Comparison of ENCODE assay signal across 8 cellular contexts in genomic region chr10:80472234-80473095, GRCh38. TPM values are rescaled to one million over a fixed set of nuclear protein-coding genes. Genes with fewer than 3 reads are reported as not detected.
A peak's percentile ranks its signal among the peaks of the same experiment; 100 is the strongest.
DNase-seq lines count a peak whose midpoint lies in the region; ATAC-seq lines count a peak whose summit lies in the region.

No MANE protein-coding gene starts in this region.

- peaks cover 3 to 63% (median 14%) of the 10 kb centered on the region in 3 donors for H3K36me3 Mint-ChIP-seq in CD8-positive, alpha-beta memory T cell
- peaks cover 59% of the 10 kb centered on the region for H3K36me3 Mint-ChIP-seq in activated naive CD8-positive, alpha-beta T cell treated with anti-CD3 and anti-CD28 coated beads for 36 hours

- H3K27me3 Mint-ChIP-seq in CD8-positive, alpha-beta memory T cell, result no peaks in the 10 kb centered on the region
- H3K27me3 Mint-ChIP-seq in activated naive CD8-positive, alpha-beta T cell treated with anti-CD3 and anti-CD28 coated beads for 36 hours, result no peaks in the 10 kb centered on the region

- ATAC-seq in GM19351 (IDR thresholded peaks at IDR 0.05; ENCODE audit: unreplicated experiment) (peak; percentile 87), HG03280 (IDR thresholded peaks at IDR 0.05; ENCODE audit: unreplicated experiment) (peak; percentile 89)

- peaks cover 21% of the 10 kb centered on the region for H3K36me3 ChIP-seq in CD8-positive, alpha-beta memory T cell (ENCODE audit: insufficient read depth, low read length)
- peaks cover 43 to 48% of the 10 kb centered on the region in 2 experiments for H3K36me3 ChIP-seq in mesenchymal stem cell (ENCODE audit: control insufficient read depth in 1 of 2, insufficient read depth in 2 of 2, low read depth in 1 of 2, low read length in 2 of 2)

- peak overlapping the region; percentile 36 for H3K4me3 ChIP-seq in CD8-positive, alpha-beta memory T cell (ENCODE audit: low read length)
- peak overlapping the region in 1 of 2 experiments; percentile 15 for H3K4me3 ChIP-seq in mesenchymal stem cell (ENCODE audit: insufficient read depth in 1 of 2, low read depth in 1 of 2, low read length in 2 of 2)

- no peak overlapping the region for H2AFZ ChIP-seq in mesenchymal stem cell (ENCODE audit: low read depth, low read length)

- no peak overlapping the region for H3K18ac ChIP-seq in mesenchymal stem cell (ENCODE audit: low read depth in 1 of 2, low read length in 2 of 2)

- H3K9ac ChIP-seq in mesenchymal stem cell (ENCODE audit: low read length), result peak overlapping the region; percentile 65

- H3K23ac ChIP-seq in mesenchymal stem cell (ENCODE audit: low read length in 2 of 2), result no peak overlapping the region

- H3K27ac ChIP-seq in CD8-positive, alpha-beta memory T cell (ENCODE audit: low read depth, low read length), result peak overlapping the region; percentile 28
- H3K27ac ChIP-seq in mesenchymal stem cell (ENCODE audit: low read length, poor library complexity, severe bottlenecking), result peak overlapping the region; percentile 85

- H3K4me3 Mint-ChIP-seq in CD8-positive, alpha-beta memory T cell, result peak overlapping the region; percentile 34 to 99 (median 78)
- peak overlapping the region; percentile 63 for H3K4me3 Mint-ChIP-seq in activated naive CD8-positive, alpha-beta T cell treated with anti-CD3 and anti-CD28 coated beads for 36 hours

- CTCF ChIA-PET in CD8-positive, alpha-beta memory T cell (lab: Charles Lee), result interaction anchor here (1.1 to 27.0 kb wide), 7 partner anchors 12 to 32 kb away, joined by 3 to 498 read pairs (median 13); no protein-coding TSS in a partner anchor

- H4K91ac ChIP-seq in mesenchymal stem cell (ENCODE audit: low read length), result no peak overlapping the region

- no peaks in the 10 kb centered on the region for H3K9me3 ChIP-seq in CD8-positive, alpha-beta memory T cell (ENCODE audit: low read length)
- H3K9me3 ChIP-seq in mesenchymal stem cell (ENCODE audit: control insufficient read depth, low read length), result peaks cover 2% of the 10 kb centered on the region

- H3K14ac ChIP-seq in mesenchymal stem cell (ENCODE audit: low read length in 2 of 2), result no peak overlapping the region

- no peak overlapping the region for H2BK15ac ChIP-seq in mesenchymal stem cell (ENCODE audit: low read depth, poor library complexity, severe bottlenecking)

- peak overlapping the region; percentile 45 for H2BK5ac ChIP-seq in mesenchymal stem cell (ENCODE audit: low read depth, low read length, poor library complexity, severe bottlenecking)

- H3K27me3 ChIP-seq in CD8-positive, alpha-beta memory T cell (ENCODE audit: insufficient read depth, low read length, poor library complexity, severe bottlenecking), result no peaks in the 10 kb centered on the region
- no peaks in the 10 kb centered on the region for H3K27me3 ChIP-seq in mesenchymal stem cell (ENCODE audit: control insufficient read depth in 1 of 2, insufficient read depth in 1 of 2, low read length in 2 of 2)

- H3K4me1 Mint-ChIP-seq in CD8-positive, alpha-beta memory T cell, result peaks cover 88 to 97% (median 95%) of the 10 kb centered on the region in 3 donors
- H3K4me1 Mint-ChIP-seq in activated naive CD8-positive, alpha-beta T cell treated with anti-CD3 and anti-CD28 coated beads for 36 hours, result peaks cover 81% of the 10 kb centered on the region

- DNase-seq in CD8-positive, alpha-beta memory T cell, result no peak
- no peak for DNase-seq in activated naive CD8-positive, alpha-beta T cell treated with anti-CD3 and anti-CD28 coated beads for 36 hours
- DNase-seq in mesenchymal stem cell, result peak; percentile 87
- DNase-seq in DMS114 treated with DMSO at 0.1 percent for 48 hours (lab: John Stamatoyannopoulos, UW; ENCODE audit: unreplicated experiment), result no peak
- DNase-seq in T-helper 9 cell, result no peak
- DNase-seq in hypothalamus (lab: John Stamatoyannopoulos, UW), result no peak

- H3K27ac Mint-ChIP-seq in CD8-positive, alpha-beta memory T cell, result peak overlapping the region; percentile 73 to 98 (median 95)
- H3K27ac Mint-ChIP-seq in activated naive CD8-positive, alpha-beta T cell treated with anti-CD3 and anti-CD28 coated beads for 36 hours, result peak overlapping the region; percentile 95

- H2BK120ac ChIP-seq in mesenchymal stem cell (ENCODE audit: low read depth, low read length), result no peak overlapping the region

- POLR2A ChIA-PET in CD8-positive, alpha-beta memory T cell (lab: Charles Lee), result interaction anchor here (1.2 to 3.6 kb wide), 6 partner anchors 8 to 17 kb away, joined by 3 to 25 read pairs (median 4); no protein-coding TSS in a partner anchor

- no peak overlapping the region for H3K4ac ChIP-seq in mesenchymal stem cell (ENCODE audit: low read depth in 1 of 2, low read length in 2 of 2)

- H3K79me1 ChIP-seq in mesenchymal stem cell (replicated peaks; ENCODE audit: low read length, poor library complexity, severe bottlenecking), result no peaks in the 10 kb centered on the region

- H4K8ac ChIP-seq in mesenchymal stem cell (ENCODE audit: low read length), result no peak overlapping the region

- H3K4me2 ChIP-seq in mesenchymal stem cell (ENCODE audit: low read length, poor library complexity, severe bottlenecking), result no peak overlapping the region

- H2AK5ac ChIP-seq in mesenchymal stem cell (ENCODE audit: low read length, severe bottlenecking), result peak overlapping the region; percentile 97

- WGBS in mesenchymal stem cell, result 57% methylated on average over 7 of the region's 9 CpGs

- peaks cover 88% of the 10 kb centered on the region for H3K4me1 ChIP-seq in CD8-positive, alpha-beta memory T cell (ENCODE audit: insufficient read depth, low read length)
- peaks cover 46% of the 10 kb centered on the region for H3K4me1 ChIP-seq in mesenchymal stem cell (ENCODE audit: control insufficient read depth, insufficient read depth, low read depth, low read length)

- H3K9me3 Mint-ChIP-seq in CD8-positive, alpha-beta memory T cell, result no peaks in the 10 kb centered on the region
- H3K9me3 Mint-ChIP-seq in activated naive CD8-positive, alpha-beta T cell treated with anti-CD3 and anti-CD28 coated beads for 36 hours, result peaks cover 6% of the 10 kb centered on the region

- H2BK12ac ChIP-seq in mesenchymal stem cell (ENCODE audit: low read length in 2 of 2), result peak overlapping the region; percentile 41 to 42

RNA-seq across cellular contexts. Expression of gene TSPAN14, which starts 18.4 kb away (rescaled TPM):
- 10 to 100 TPM; 46.1 to 46.8 TPM for total RNA-seq in CD8-positive, alpha-beta memory T cell
- polyA plus RNA-seq in CD8-positive, alpha-beta memory T cell, result 220 TPM
- 10 to 100 TPM; 39.6 to 40.4 TPM for total RNA-seq in activated naive CD8-positive, alpha-beta T cell treated with anti-CD3 and anti-CD28 coated beads for 36 hours
- 42.9 TPM for polyA plus RNA-seq in mesenchymal stem cell (2013, experiment 1 of 2)
- polyA plus RNA-seq in mesenchymal stem cell (2013, experiment 2 of 2), result 44.5 TPM
